1 cellular context compared by ENCODE assay signal in genomic region chr22:50178871-50179869, GRCh38.
TF ChIP-seq lines count a peak whose summit lies in the region.

No MANE protein-coding gene starts in this region.

TF ChIP-seq in GM12878, 131 proteins besides CTCF, POLR2A, EP300 and RAD21:
- TF ChIP-seq NR2C1 (IDR thresholded peaks at IDR 0.05) = peak; percentile 57
- peak; percentile 74 for TF ChIP-seq NR2F1 (conservative IDR thresholded peaks at IDR 0.05)
- no peak for TF ChIP-seq POLR2AphosphoS5 (IDR thresholded peaks at IDR 0.05; ENCODE audit: low read length)
